ENCODE assay signal across 19 cellular contexts in genomic region chr3:128380295-128380694, GRCh38.
DNase-seq lines count a peak whose midpoint lies in the region; ATAC-seq and TF ChIP-seq lines count a peak whose summit lies in the region.
"Had no signal": no experiment of that assay in that cellular context is flagged by ENCODE, and none has a peak within 500 bp of the region (broad histone marks: within the 10 kb centered on the region; RNA-seq: fewer than 3 reads in every experiment).

No MANE protein-coding gene starts in this region.

- CTCF ChIA-PET in Panc1 (lab: Charles Lee) = no interaction called here

- no peak overlapping the region for H3K4me3 Mint-ChIP-seq in activated T-cell treated with anti-CD3 and anti-CD28 coated beads, Interleukin-2, amount 50 U/mL, for 24 hours
- no peak overlapping the region for H3K4me3 Mint-ChIP-seq in effector memory CD8-positive, alpha-beta T cell
- H3K4me3 Mint-ChIP-seq: IgD-negative memory B cell had no signal

- TF ChIP-seq POLR2A in breast epithelium (IDR thresholded peaks at IDR 0.05) = no peak

- TF ChIP-seq CTCF in Panc1 (IDR thresholded peaks at IDR 0.05) (no peak), breast epithelium (IDR thresholded peaks at IDR 0.05) (no peak), heart right ventricle (IDR thresholded peaks at IDR 0.05) (no peak)

- no peak for DNase-seq in activated T-cell treated with anti-CD3 and anti-CD28 coated beads, Interleukin-2, amount 50 U/mL, for 24 hours
- no peak for DNase-seq in activated T-cell treated with anti-CD3 and anti-CD28 coated beads, Interleukin-2, amount 50 U/mL, for 1 hour
- no peak for DNase-seq in Panc1 (ENCODE audit: low read depth, low spot score)
- no peak for DNase-seq in effector memory CD8-positive, alpha-beta T cell
- no peak for DNase-seq in breast epithelium (ENCODE audit: low spot score in 2 of 2)
- no peak for DNase-seq in heart right ventricle
- DNase-seq: 8988T; CD8-positive, alpha-beta memory T cell; COR-L47; DMS 273 treated with DMSO at 0.1 percent for 48 hours; DMS53; DND-41; EL had no signal

- no peaks in the 10 kb centered on the region for H3K27me3 Mint-ChIP-seq in activated T-cell treated with anti-CD3 and anti-CD28 coated beads, Interleukin-2, amount 50 U/mL, for 24 hours
- H3K27me3 Mint-ChIP-seq in effector memory CD8-positive, alpha-beta T cell = no peaks in the 10 kb centered on the region
- H3K27me3 Mint-ChIP-seq: CD8-positive, alpha-beta memory T cell; IgD-negative memory B cell had no signal

- peak overlapping the region; percentile 3 for H3K27ac Mint-ChIP-seq in activated T-cell treated with anti-CD3 and anti-CD28 coated beads, Interleukin-2, amount 50 U/mL, for 24 hours
- peak overlapping the region; percentile 13 to 60 for H3K27ac Mint-ChIP-seq in effector memory CD8-positive, alpha-beta T cell
- H3K27ac Mint-ChIP-seq: CD8-positive, alpha-beta memory T cell had no signal

- no peaks in the 10 kb centered on the region for H3K9me3 Mint-ChIP-seq in activated T-cell treated with anti-CD3 and anti-CD28 coated beads, Interleukin-2, amount 50 U/mL, for 24 hours
- no peaks in the 10 kb centered on the region for H3K9me3 Mint-ChIP-seq in effector memory CD8-positive, alpha-beta T cell
- H3K9me3 Mint-ChIP-seq: CD8-positive, alpha-beta memory T cell; IgD-negative memory B cell had no signal

- peaks cover 11% of the 10 kb centered on the region for H3K4me1 Mint-ChIP-seq in activated T-cell treated with anti-CD3 and anti-CD28 coated beads, Interleukin-2, amount 50 U/mL, for 24 hours (ENCODE audit: low read depth)
- peaks cover 14 to 25% of the 10 kb centered on the region in 2 donors for H3K4me1 Mint-ChIP-seq in effector memory CD8-positive, alpha-beta T cell (ENCODE audit: low read depth in 2 of 2)

- in situ Hi-C loops in Panc1 (cut with HindIII; ENCODE audit: low pct_unique_long_range_greater_than_20kb, low sequenced_read_pairs) = no loop called here

- POLR2A ChIA-PET in Panc1 (lab: Charles Lee) = no interaction called here

- ATAC-seq in Panc1 (no peak), heart right ventricle (no peak), HG02870 (IDR thresholded peaks at IDR 0.05; ENCODE audit: unreplicated experiment) (no peak)
- no peak for ATAC-seq in effector memory CD8-positive, alpha-beta T cell (replicated peaks)
- ATAC-seq: HepG2 had no signal

- H3K4me3 ChIP-seq in Panc1 (ENCODE audit: low read depth in 2 of 2, low read length in 2 of 2) (no peak overlapping the region), breast epithelium (no peak overlapping the region), heart right ventricle (no peak overlapping the region)
- H3K4me3 ChIP-seq: BLaER1, GM23248, HAP-1 had no signal

- H3K27me3 ChIP-seq in Panc1 (ENCODE audit: control insufficient read depth, insufficient read depth, low read length) (no peaks in the 10 kb centered on the region), breast epithelium (no peaks in the 10 kb centered on the region), heart right ventricle (no peaks in the 10 kb centered on the region)
- H3K27me3 ChIP-seq: BLaER1 had no signal

- WGBS in heart right ventricle, 2 donors = 95% methylated on average over 5 of the region's 5 CpGs

- intact Hi-C loops in Panc1 (cut with micrococcal nuclease; ENCODE audit: unreplicated experiment) = no loop called here
- intact Hi-C loops in breast epithelium (cut with DNase I; ENCODE audit: low total_unique reads) = no loop called here
- intact Hi-C loops in heart right ventricle (cut with DNase I) = no loop called here

- no peaks in the 10 kb centered on the region for H3K36me3 ChIP-seq in Panc1 (ENCODE audit: control insufficient read depth, insufficient read depth, low read length)
- H3K36me3 ChIP-seq in breast epithelium = no peaks in the 10 kb centered on the region
- no peaks in the 10 kb centered on the region for H3K36me3 ChIP-seq in heart right ventricle
- H3K36me3 ChIP-seq: HAP-1 had no signal

- peak overlapping the region; percentile 67; the same call in 1 of the 2 replicates for H3K27ac ChIP-seq in Panc1 (ENCODE audit: low read length)
- H3K27ac ChIP-seq in breast epithelium = no peak overlapping the region
- H3K27ac ChIP-seq in heart right ventricle = no peak overlapping the region
- H3K27ac ChIP-seq: BLaER1, GM23248 had no signal

- peaks cover 43% of the 10 kb centered on the region for H3K4me1 ChIP-seq in Panc1 (ENCODE audit: control insufficient read depth, insufficient read depth, low read length)
- peaks cover 0 to 13% of the 10 kb centered on the region in 2 donors for H3K4me1 ChIP-seq in breast epithelium
- H3K4me1 ChIP-seq in heart right ventricle = peaks cover 20 to 72% (median 54%) of the 10 kb centered on the region in 9 donors
- H3K4me1 ChIP-seq: HAP-1 had no signal

- BruUV-seq in Panc1 (replicated peaks; lab: Mats Ljungman, UMichigan) = no TSS peak

- no peaks in the 10 kb centered on the region for H3K9me3 ChIP-seq in Panc1 (ENCODE audit: control insufficient read depth, insufficient read depth, low read depth, low read length)
- H3K9me3 ChIP-seq in breast epithelium = no peaks in the 10 kb centered on the region
- H3K9me3 ChIP-seq in heart right ventricle = no peaks in the 10 kb centered on the region
- H3K9me3 ChIP-seq: BLaER1, HAP-1 had no signal

- peaks cover 11% of the 10 kb centered on the region for H3K36me3 Mint-ChIP-seq in activated T-cell treated with anti-CD3 and anti-CD28 coated beads, Interleukin-2, amount 50 U/mL, for 24 hours (ENCODE audit: low read depth)
- H3K36me3 Mint-ChIP-seq in effector memory CD8-positive, alpha-beta T cell (ENCODE audit: insufficient read depth) = peaks cover 11% of the 10 kb centered on the region
